Comparison of ENCODE assay signal across 23 cellular contexts in genomic region chr4:75002381-75002780, GRCh38.
A peak's percentile ranks its signal among the peaks of the same experiment; 100 is the strongest.
DNase-seq lines count a peak whose midpoint lies in the region; ATAC-seq and TF ChIP-seq lines count a peak whose summit lies in the region.
"Had no signal": no experiment of that assay in that cellular context is flagged by ENCODE, and none has a peak within 500 bp of the region (broad histone marks: within the 10 kb centered on the region; RNA-seq: fewer than 3 reads in every experiment).

No MANE protein-coding gene starts in this region.

- no peak overlapping the region for H3K27ac Mint-ChIP-seq in activated CD4-positive, alpha-beta T cell treated with anti-CD3 and anti-CD28 coated beads, Interleukin-2, amount 10 ng/mL, durations not matched to agents 24 days and 14 days
- H3K27ac Mint-ChIP-seq: B cell had no signal

- TF ChIP-seq CTCF in cardiac fibroblast (IDR thresholded peaks at IDR 0.05; ENCODE audit: low read depth, low read length) (no peak), sigmoid colon (IDR thresholded peaks at IDR 0.05) (no peak)

- DNase-seq in M059J (ENCODE audit: low read depth) (peak; percentile 1), cardiac fibroblast (ENCODE audit: low read depth in 2 of 2) (peak; percentile 2 to 30), iris pigment epithelial cell (ENCODE audit: low read depth) (peak; percentile 3), sciatic nerve (ENCODE audit: low spot score) (no peak), NCI-H526 (lab: John Stamatoyannopoulos, UW) (no peak), sigmoid colon (no peak)
- no peak for DNase-seq in activated CD4-positive, alpha-beta T cell treated with anti-CD3 and anti-CD28 coated beads, Interleukin-2, amount 10 ng/mL, durations not matched to agents 24 days and 14 days
- DNase-seq: DMS79, KG1, MV-4-11, NCI-H1694, NCI-H2081, NCI-H2171, NCI-H345, NCI-H526 treated with DMSO at 0.1 percent for 48 hours, RPMI8226, SHP77 treated with DMSO at 0.1 percent for 48 hours had no signal

- H3K27me3 ChIP-seq in sigmoid colon: no peaks in the 10 kb centered on the region

- WGBS in sigmoid colon, 2 donors: 91 to 93% methylated on average over 2 of the region's 2 CpGs

- H3K27me3 Mint-ChIP-seq in activated CD4-positive, alpha-beta T cell treated with anti-CD3 and anti-CD28 coated beads, Interleukin-2, amount 10 ng/mL, durations not matched to agents 24 days and 14 days: no peaks in the 10 kb centered on the region
- H3K27me3 Mint-ChIP-seq: B cell had no signal

- H3K9me3 Mint-ChIP-seq in activated CD4-positive, alpha-beta T cell treated with anti-CD3 and anti-CD28 coated beads, Interleukin-2, amount 10 ng/mL, durations not matched to agents 24 days and 14 days: no peaks in the 10 kb centered on the region

- no peak for TF ChIP-seq EP300 in sigmoid colon (IDR thresholded peaks at IDR 0.05)

- no peak overlapping the region for H3K27ac ChIP-seq in sigmoid colon
- H3K27ac ChIP-seq: A549, HL-60 had no signal

- H3K4me3 Mint-ChIP-seq in activated CD4-positive, alpha-beta T cell treated with anti-CD3 and anti-CD28 coated beads, Interleukin-2, amount 10 ng/mL, durations not matched to agents 24 days and 14 days: no peak overlapping the region
- H3K4me3 Mint-ChIP-seq: B cell, CD14-positive monocyte had no signal

- peaks cover 0 to 4% (median 1%) of the 10 kb centered on the region in 4 donors for H3K9me3 ChIP-seq in sigmoid colon
- H3K9me3 ChIP-seq: A549 had no signal

- no peak overlapping the region for H3K4me3 ChIP-seq in cardiac fibroblast (replicated peaks in 1 of 2; ENCODE audit: low read depth in 2 of 2, low read length in 2 of 2)
- no peak overlapping the region for H3K4me3 ChIP-seq in sigmoid colon
- H3K4me3 ChIP-seq: A549, SK-N-MC had no signal

- H3K36me3 ChIP-seq in sigmoid colon: no peaks in the 10 kb centered on the region

- no peaks in the 10 kb centered on the region for H3K4me1 Mint-ChIP-seq in activated CD4-positive, alpha-beta T cell treated with anti-CD3 and anti-CD28 coated beads, Interleukin-2, amount 10 ng/mL, durations not matched to agents 24 days and 14 days
- H3K4me1 Mint-ChIP-seq: CD14-positive monocyte had no signal

- H3K36me3 Mint-ChIP-seq in activated CD4-positive, alpha-beta T cell treated with anti-CD3 and anti-CD28 coated beads, Interleukin-2, amount 10 ng/mL, durations not matched to agents 24 days and 14 days (ENCODE audit: low read depth): no peaks in the 10 kb centered on the region
- H3K36me3 Mint-ChIP-seq: CD14-positive monocyte had no signal

- H3K4me1 ChIP-seq in sigmoid colon: no peaks in the 10 kb centered on the region
- H3K4me1 ChIP-seq: A549 had no signal

- peak; percentile 71 for ATAC-seq in sciatic nerve
- no peak for ATAC-seq in GM21381 (IDR thresholded peaks at IDR 0.05; ENCODE audit: unreplicated experiment)
- ATAC-seq: A549 had no signal

- no peak for TF ChIP-seq POLR2A in sigmoid colon (IDR thresholded peaks at IDR 0.05)

- intact Hi-C loops in sciatic nerve (cut with DNase I): no loop called here
- intact Hi-C loops in activated CD4-positive, alpha-beta T cell treated with anti-CD3 and anti-CD28 coated beads, Interleukin-2, amount 10 ng/mL, durations not matched to agents 24 days and 14 days (cut with micrococcal nuclease): no loop called here
- intact Hi-C loops in sigmoid colon (cut with DNase I): no loop called here

Comparison
In these comparisons a context has a peak if more than half of its experiments do, and no peak if none do; other contexts are left out.
1. DNase-seq: peak in M059J (single experiment), cardiac fibroblast (2 of 2) and iris pigment epithelial cell (single experiment); none in sciatic nerve (single experiment), NCI-H526 (0 of 2), activated CD4-positive, alpha-beta T cell treated with anti-CD3 and anti-CD28 coated beads, Interleukin-2, amount 10 ng/mL, durations not matched to agents 24 days and 14 days (single experiment) and sigmoid colon (single experiment).